19 cellular contexts compared by ENCODE assay signal in the genomic region with DNA sequence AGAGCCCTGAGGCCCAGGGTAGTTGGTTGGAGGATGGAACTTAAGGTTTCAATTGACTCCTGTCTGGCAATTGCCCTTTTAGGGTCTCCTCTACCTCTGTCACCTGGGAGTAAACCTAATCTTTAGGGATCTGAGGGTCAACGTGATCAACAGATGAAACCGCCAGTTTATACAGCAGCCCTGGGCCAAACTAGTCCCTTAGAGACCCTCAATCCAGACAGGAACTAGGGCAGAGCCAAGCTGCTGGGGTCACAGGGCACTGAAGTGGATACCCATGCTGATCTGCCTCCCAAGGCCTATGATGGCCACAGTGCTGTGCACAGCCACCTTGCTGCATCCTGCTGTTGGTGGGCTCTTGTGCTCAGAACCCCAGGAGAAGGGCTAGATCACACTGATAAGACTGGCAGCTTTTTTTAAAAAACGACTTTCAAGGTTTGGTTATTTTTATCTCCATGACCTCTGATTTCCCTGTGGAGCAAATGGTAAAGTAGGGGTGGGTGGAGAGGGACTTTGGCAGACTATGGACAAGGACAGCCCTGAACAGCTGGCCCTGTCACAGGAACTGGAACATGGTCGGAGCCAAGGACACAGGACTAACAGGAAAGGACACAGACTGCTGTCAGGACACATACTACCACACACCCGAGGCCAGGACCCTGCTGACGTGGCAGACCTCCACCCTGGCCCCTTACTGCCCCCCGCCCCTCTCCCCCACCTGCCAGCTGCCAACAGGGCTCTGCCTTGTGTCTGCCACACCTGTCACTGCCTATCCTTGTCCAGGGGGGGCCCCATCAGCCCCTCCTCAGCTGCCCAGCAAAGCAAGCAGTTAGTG. TPM values are rescaled to one million over a fixed set of nuclear protein-coding genes. Genes with fewer than 3 reads are reported as not detected.
DNase-seq lines count a peak whose midpoint lies in the region; ATAC-seq and TF ChIP-seq lines count a peak whose summit lies in the region.
"Had no signal": no experiment of that assay in that cellular context is flagged by ENCODE, and none has a peak within 500 bp of the region (broad histone marks: within the 10 kb centered on the region; RNA-seq: fewer than 3 reads in every experiment).

No MANE protein-coding gene starts in this region.

- no peaks in the 10 kb centered on the region for H4K20me1 ChIP-seq in osteoblast (ENCODE audit: insufficient read depth, low read length)

- no peak for ATAC-seq in CD4-positive, CD25-positive, alpha-beta regulatory T cell (ENCODE audit: low read depth in 2 of 2)
- peak; percentile 77 to 87 (median 83) for ATAC-seq in heart left ventricle
- ATAC-seq in GM18909 (IDR thresholded peaks at IDR 0.05; ENCODE audit: poor library complexity, unreplicated experiment): no peak
- ATAC-seq: activated T-cell treated with anti-CD3 and anti-CD28 coated beads, Interleukin-2, amount 50 U/mL, for 72 hours had no signal

- intact Hi-C loops in heart left ventricle (cut with DNase I): loop anchor here in 3 of 10 donors (1.0 to 2.0 kb wide), 2 partner anchors 16 to 17 kb away; partner anchors contain the start of genes DCAF11 (in 3 of the 3) and NRL (in 3 of the 3)

- H3K9me3 ChIP-seq in CD4-positive, CD25-positive, alpha-beta regulatory T cell (ENCODE audit: control insufficient read depth in 2 of 2, low read length in 2 of 2): no peaks in the 10 kb centered on the region
- H3K9me3 ChIP-seq in heart left ventricle (no peaks in the 10 kb centered on the region), osteoblast (ENCODE audit: low read depth, low read length) (no peaks in the 10 kb centered on the region)
- H3K9me3 ChIP-seq: ovary, thoracic aorta had no signal

- H3K4me1 ChIP-seq in CD4-positive, CD25-positive, alpha-beta regulatory T cell (ENCODE audit: control insufficient read depth, insufficient read depth, low read length, poor library complexity, severe bottlenecking): peaks cover 24% of the 10 kb centered on the region
- H3K4me1 ChIP-seq in heart left ventricle (peaks cover 0 to 41% (median 23%) of the 10 kb centered on the region in 12 donors), osteoblast (ENCODE audit: insufficient read depth, low read length) (peaks cover 4% of the 10 kb centered on the region)

- no peak for DNase-seq in CD4-positive, CD25-positive, alpha-beta regulatory T cell
- DNase-seq in SHP77 (lab: John Stamatoyannopoulos, UW): peak; percentile 46 to 73
- peak; percentile 81 to 91 (median 81) for DNase-seq in heart left ventricle
- DNase-seq in osteoblast (ENCODE audit: insufficient read length, low spot score, missing footprints): peak; percentile 54
- no peak for DNase-seq in SIG-M5 (lab: John Stamatoyannopoulos, UW)
- DNase-seq in NCI-H2029 treated with DMSO at 0.1 percent for 48 hours (lab: John Stamatoyannopoulos, UW): no peak
- no peak for DNase-seq in AG20443 (ENCODE audit: low spot score)
- DNase-seq: activated CD4-positive, alpha-beta T cell treated with anti-CD3 and anti-CD28 coated beads, Interleukin-2, amount 10 ng/mL, durations not matched to agents 7 days and 5 days; activated T-cell treated with anti-CD3 and anti-CD28 coated beads, Interleukin-2, amount 50 U/mL, for 72 hours; EL; KG1; mesenchymal stem cell; NCI-H1436; NCI-H446 treated with DMSO at 0.1 percent for 48 hours; PC-9 had no signal

- peaks cover 4% of the 10 kb centered on the region for H3K36me3 Mint-ChIP-seq in CD4-positive, CD25-positive, alpha-beta regulatory T cell

- peak overlapping the region in 2 of 4 donors; percentile 19 to 61 for H3K4me3 Mint-ChIP-seq in CD4-positive, CD25-positive, alpha-beta regulatory T cell
- H3K4me3 Mint-ChIP-seq: activated CD4-positive, alpha-beta T cell treated with anti-CD3 and anti-CD28 coated beads, Interleukin-2, amount 10 ng/mL, durations not matched to agents 7 days and 5 days had no signal

- no peak overlapping the region for H3K4me3 ChIP-seq in CD4-positive, CD25-positive, alpha-beta regulatory T cell (ENCODE audit: low read depth, low read length)
- H3K4me3 ChIP-seq in heart left ventricle (peak overlapping the region in 10 of 12 donors; percentile 1 to 58 (median 44)), osteoblast (ENCODE audit: insufficient read depth, low read length) (no peak overlapping the region)
- H3K4me3 ChIP-seq: ovary, PC-9, thoracic aorta had no signal

- peaks cover 4% of the 10 kb centered on the region for H3K27me3 Mint-ChIP-seq in CD4-positive, CD25-positive, alpha-beta regulatory T cell
- H3K27me3 Mint-ChIP-seq: activated CD4-positive, alpha-beta T cell treated with anti-CD3 and anti-CD28 coated beads, Interleukin-2, amount 10 ng/mL, durations not matched to agents 7 days and 5 days had no signal

- no peak overlapping the region for H2AFZ ChIP-seq in osteoblast (ENCODE audit: low read length)
- H2AFZ ChIP-seq: PC-9 had no signal

- H3K36me3 ChIP-seq in CD4-positive, CD25-positive, alpha-beta regulatory T cell (ENCODE audit: control insufficient read depth, insufficient read depth, low read length): no peaks in the 10 kb centered on the region
- H3K36me3 ChIP-seq in heart left ventricle: peaks cover 0 to 4% (median 0%) of the 10 kb centered on the region in 9 donors
- no peaks in the 10 kb centered on the region for H3K36me3 ChIP-seq in osteoblast (ENCODE audit: insufficient read depth, low read length)
- H3K36me3 ChIP-seq: ovary, thoracic aorta had no signal

- TF ChIP-seq POLR2A in heart left ventricle (IDR thresholded peaks at IDR 0.05): no peak

- H3K27me3 ChIP-seq in CD4-positive, CD25-positive, alpha-beta regulatory T cell (ENCODE audit: control insufficient read depth, insufficient read depth, low read length): no peaks in the 10 kb centered on the region
- H3K27me3 ChIP-seq in heart left ventricle (no peaks in the 10 kb centered on the region), osteoblast (ENCODE audit: insufficient read depth, low read length) (no peaks in the 10 kb centered on the region)
- H3K27me3 ChIP-seq: ovary had no signal

- 18 to 30% (median 23%) methylated on average over 4 to 7 of the region's 7 CpGs for WGBS in heart left ventricle, 4 donors

- H3K27ac Mint-ChIP-seq in CD4-positive, CD25-positive, alpha-beta regulatory T cell: peak overlapping the region in 2 of 3 donors; percentile 9 to 62
- H3K27ac Mint-ChIP-seq: activated T-cell treated with anti-CD3 and anti-CD28 coated beads, Interleukin-2, amount 50 U/mL, for 72 hours had no signal

- H3K9me3 Mint-ChIP-seq in CD4-positive, CD25-positive, alpha-beta regulatory T cell: peaks cover 0 to 1% (median 0%) of the 10 kb centered on the region in 7 donors
- H3K9me3 Mint-ChIP-seq: activated CD4-positive, alpha-beta T cell treated with anti-CD3 and anti-CD28 coated beads, Interleukin-2, amount 10 ng/mL, durations not matched to agents 7 days and 5 days; activated T-cell treated with anti-CD3 and anti-CD28 coated beads, Interleukin-2, amount 50 U/mL, for 72 hours had no signal

- H3K4me1 Mint-ChIP-seq in CD4-positive, CD25-positive, alpha-beta regulatory T cell: peaks cover 10 to 36% (median 26%) of the 10 kb centered on the region in 4 donors

- no peak overlapping the region for H3K4me2 ChIP-seq in osteoblast (ENCODE audit: insufficient read depth, low read length)
- H3K4me2 ChIP-seq: PC-9 had no signal

- H3K79me2 ChIP-seq in osteoblast (ENCODE audit: insufficient read depth, low read length): no peaks in the 10 kb centered on the region

- TF ChIP-seq CTCF in heart left ventricle (IDR thresholded peaks at IDR 0.05) (no peak), osteoblast (IDR thresholded peaks at IDR 0.05; ENCODE audit: extremely low read depth, low read depth, low read length) (no peak)

- no peak overlapping the region for H3K27ac ChIP-seq in CD4-positive, CD25-positive, alpha-beta regulatory T cell (ENCODE audit: insufficient read depth, low read length, poor library complexity, severe bottlenecking)
- H3K27ac ChIP-seq in heart left ventricle (peak overlapping the region; percentile 79 to 99 (median 93)), osteoblast (ENCODE audit: low read depth, low read length) (no peak overlapping the region)
- H3K27ac ChIP-seq: C4-2B, ovary, PC-9, thoracic aorta had no signal

RNA-seq across cellular contexts. Expression of gene FITM1, which starts 0.5 kb away (rescaled TPM):
- 1.1 TPM for total RNA-seq in CD4-positive, CD25-positive, alpha-beta regulatory T cell
- under 1 TPM in 3 of 4 donors, not detected in 1; 0.20 to 0.42 (median 0.24) TPM for polyA plus RNA-seq in CD4-positive, CD25-positive, alpha-beta regulatory T cell
- 100 to 1,000 TPM in 5 of 9 donors, 10 to 100 TPM in 4; 58.5 to 247 (median 107) TPM for total RNA-seq in heart left ventricle
- polyA plus RNA-seq in heart left ventricle: 100 to 1,000 TPM in 1 of 2 donors, 10 to 100 TPM in 1; 43.3 to 276 TPM
- total RNA-seq in osteoblast: 0.29 and 0.72 TPM in 2 replicates

RNA-seq across cellular contexts. Expression of gene PSME1, which starts 5.1 kb away (rescaled TPM):
- 294 TPM for total RNA-seq in CD4-positive, CD25-positive, alpha-beta regulatory T cell
- 1,000 to 10,000 TPM in 1 of 4 donors, 100 to 1,000 TPM in 3; 698 to 1,230 (median 866) TPM for polyA plus RNA-seq in CD4-positive, CD25-positive, alpha-beta regulatory T cell
- total RNA-seq in heart left ventricle (100 to 1,000 TPM in 6 of 9 donors, 10 to 100 TPM in 3; 87.3 to 331 (median 110) TPM), osteoblast (95.5 and 111 TPM in 2 replicates)
- 100 to 1,000 TPM; 125 to 164 TPM for polyA plus RNA-seq in heart left ventricle

RNA-seq across cellular contexts. Expression of gene EMC9, which starts 10.5 kb away (rescaled TPM):
- 11.7 TPM for total RNA-seq in CD4-positive, CD25-positive, alpha-beta regulatory T cell
- polyA plus RNA-seq in CD4-positive, CD25-positive, alpha-beta regulatory T cell: 10 to 100 TPM; 10.7 to 22.5 (median 13.4) TPM
- total RNA-seq in heart left ventricle (10 to 100 TPM in 8 of 9 donors, 1 to 10 TPM in 1; 9.6 to 18.7 (median 13.8) TPM), osteoblast (6.9 and 9.1 TPM in 2 replicates)
- polyA plus RNA-seq in heart left ventricle: 10 to 100 TPM; 20.1 to 30.6 TPM

RNA-seq across cellular contexts. Expression of gene PSME2, which starts 15.5 kb away (rescaled TPM):
- 167 TPM for total RNA-seq in CD4-positive, CD25-positive, alpha-beta regulatory T cell
- 100 to 1,000 TPM; 346 to 603 (median 466) TPM for polyA plus RNA-seq in CD4-positive, CD25-positive, alpha-beta regulatory T cell
- total RNA-seq in heart left ventricle (100 to 1,000 TPM in 3 of 9 donors, 10 to 100 TPM in 6; 51.4 to 360 (median 80.8) TPM), osteoblast (47.7 and 55.7 TPM in 2 replicates)
- polyA plus RNA-seq in heart left ventricle: 100 to 1,000 TPM in 1 of 2 donors, 10 to 100 TPM in 1; 90.4 to 222 TPM

RNA-seq across cellular contexts. Expression of gene NRL, which starts 16.2 kb away (rescaled TPM):
- 2.8 TPM for total RNA-seq in CD4-positive, CD25-positive, alpha-beta regulatory T cell
- polyA plus RNA-seq in CD4-positive, CD25-positive, alpha-beta regulatory T cell: 1 to 10 TPM; 1.9 to 2.9 (median 2.1) TPM
- total RNA-seq in heart left ventricle (1 to 10 TPM; 1.3 to 2.9 (median 2.1) TPM), osteoblast (1.5 and 1.8 TPM in 2 replicates)
- 1 to 10 TPM; 2.1 to 3.0 TPM for polyA plus RNA-seq in heart left ventricle

Comparison
In these comparisons a context has a peak if more than half of its experiments do, and no peak if none do; other contexts are left out.
1. ATAC-seq: peak in heart left ventricle (4 of 4); none in CD4-positive, CD25-positive, alpha-beta regulatory T cell (0 of 2) and GM18909 (single experiment).
2. DNase-seq: peak in SHP77 (2 of 2), heart left ventricle (5 of 5) and osteoblast (single experiment); none in CD4-positive, CD25-positive, alpha-beta regulatory T cell (0 of 3), SIG-M5 (single experiment), NCI-H2029 treated with DMSO at 0.1 percent for 48 hours (single experiment) and AG20443 (single experiment).
3. H3K27ac ChIP-seq: peak in heart left ventricle (12 of 12); none in CD4-positive, CD25-positive, alpha-beta regulatory T cell (single experiment) and osteoblast (single experiment).
4. H3K4me3 ChIP-seq: peak in heart left ventricle (10 of 12); none in CD4-positive, CD25-positive, alpha-beta regulatory T cell (single experiment) and osteoblast (single experiment).
5. RNA of gene FITM1, which starts 0.5 kb away (total RNA-seq): 58.5 to 247 TPM in heart left ventricle; 1.1 TPM in CD4-positive, CD25-positive, alpha-beta regulatory T cell (single experiment) and 0.29 to 0.72 TPM in osteoblast; every median in the first group is over 10 times any median in the second.